ENCODE assay signal across 8 cellular contexts in genomic region chr5:91381134-91381773, GRCh38. TPM values are rescaled to one million over a fixed set of nuclear protein-coding genes. Genes with fewer than 3 reads are reported as not detected.
DNase-seq lines count a peak whose midpoint lies in the region; ATAC-seq and TF ChIP-seq lines count a peak whose summit lies in the region.

No MANE protein-coding gene starts in this region.

- H3K23ac ChIP-seq in H9 (ENCODE audit: insufficient read length, low read depth, low read length): no peak overlapping the region

- peaks cover 4% of the 10 kb centered on the region for H3K23me2 ChIP-seq in H9 (ENCODE audit: insufficient read length, low read depth, low read length, poor library complexity, severe bottlenecking)

- no peaks in the 10 kb centered on the region for H3K79me1 ChIP-seq in H9 (ENCODE audit: insufficient read depth, low read depth, low read length, poor library complexity, severe bottlenecking)

- DNase-seq in H9 (no peak), WERI-Rb-1 (no peak), glutamatergic neuron (no peak), spleen (no peak), NCI-H1436 treated with DMSO at 0.1 percent for 48 hours (lab: John Stamatoyannopoulos, UW) (no peak)
- no peak for DNase-seq in activated CD4-positive, CD25-positive, alpha-beta regulatory T cell treated with anti-CD3 and anti-CD28 coated beads, Interleukin-2, amount 50 U/mL, for 72 hours
- no peak for DNase-seq in activated CD4-positive, alpha-beta T cell treated with anti-CD3 and anti-CD28 coated beads for 1 hour

- intact Hi-C loops in spleen (cut with DNase I; ENCODE audit: low total_unique reads): loop anchor here (10.0 kb wide), 1 partner anchor 446 kb away; no protein-coding TSS in a partner anchor

- no peaks in the 10 kb centered on the region for H4K20me1 ChIP-seq in H9 (ENCODE audit: control insufficient read depth, insufficient read depth, insufficient read length)

- H3K9ac ChIP-seq in H9 (ENCODE audit: extremely low read depth, insufficient read length, low read length): peak overlapping the region; percentile 100

- H2BK120ac ChIP-seq in H9 (ENCODE audit: low read depth, low read length, poor library complexity, severe bottlenecking): peak overlapping the region; percentile 73

- peaks cover 0 to 2% of the 10 kb centered on the region in 2 experiments; a peak in 2 of 5 replicates for H3K9me3 Mint-ChIP-seq in H9
- H3K9me3 Mint-ChIP-seq in glutamatergic neuron (ENCODE audit: unreplicated experiment): peaks cover 27% of the 10 kb centered on the region

- no peak for TF ChIP-seq CTCF in H9 (conservative IDR thresholded peaks at IDR 0.05)
- no peak for TF ChIP-seq CTCF in WERI-Rb-1 (IDR thresholded peaks at IDR 0.05; ENCODE audit: low read depth, low read length)
- no peak for TF ChIP-seq CTCF in glutamatergic neuron (IDR thresholded peaks at IDR 0.05; ENCODE audit: partially characterized antibody, unreplicated experiment)
- TF ChIP-seq CTCF in spleen (IDR thresholded peaks at IDR 0.05 in 8 of 11, conservative IDR thresholded peaks at IDR 0.05 in 3 of 11): no peak

- H3K79me2 ChIP-seq in H9 (ENCODE audit: insufficient read depth, low read length): no peaks in the 10 kb centered on the region

- H3K56ac ChIP-seq in H9 (ENCODE audit: insufficient read length, low read depth, low read length): no peak overlapping the region

- peak overlapping the region; percentile 56 for H3T11ph ChIP-seq in H9 (ENCODE audit: low read length)

- H3K4ac ChIP-seq in H9 (ENCODE audit: low read depth, low read length): no peak overlapping the region; the same call in 1 of the 2 replicates

- H4K91ac ChIP-seq in H9 (ENCODE audit: insufficient read length, low read depth, low read length): no peak overlapping the region

- no peak overlapping the region for H2AK5ac ChIP-seq in H9 (ENCODE audit: insufficient read length, low read length)

- peak overlapping the region; percentile 98 for H3K4me2 ChIP-seq in H9 (ENCODE audit: insufficient read depth, insufficient read length, low read length)

- no peak overlapping the region for H2BK5ac ChIP-seq in H9 (ENCODE audit: insufficient read length, low read length)

- H3K27ac Mint-ChIP-seq in H9: peak overlapping the region; percentile 62 to 99 (median 98)
- H3K27ac Mint-ChIP-seq in glutamatergic neuron (ENCODE audit: unreplicated experiment): peak overlapping the region; percentile 100

- peak overlapping the region; percentile 74; the same call in 1 of the 2 replicates for H3K14ac ChIP-seq in H9 (ENCODE audit: insufficient read depth, low read length)

- H3K4me1 Mint-ChIP-seq in H9: peaks cover 21 to 25% of the 10 kb centered on the region in 2 experiments
- peaks cover 7% of the 10 kb centered on the region for H3K4me1 Mint-ChIP-seq in glutamatergic neuron (ENCODE audit: low read depth, unreplicated experiment)

- no peak overlapping the region for H2BK20ac ChIP-seq in H9 (ENCODE audit: low read depth, low read length, poor library complexity, severe bottlenecking)

- H2BK15ac ChIP-seq in H9 (ENCODE audit: low read depth, low read length): no peak overlapping the region

- H3K36me3 Mint-ChIP-seq in H9 (ENCODE audit: insufficient read depth in 1 of 3, low read depth in 3 of 3): peaks cover 0 to 32% (median 4%) of the 10 kb centered on the region in 3 experiments; a peak in 4 of 7 replicates
- H3K36me3 Mint-ChIP-seq in glutamatergic neuron (ENCODE audit: unreplicated experiment): no peaks in the 10 kb centered on the region

- H3K4me3 Mint-ChIP-seq in H9: peak overlapping the region; percentile 86 to 97
- H3K4me3 Mint-ChIP-seq in glutamatergic neuron (ENCODE audit: unreplicated experiment): peak overlapping the region; percentile 100

- H3K18ac ChIP-seq in H9 (ENCODE audit: insufficient read length, low read depth, low read length): no peak overlapping the region

- no peak for ATAC-seq in GM21529 (IDR thresholded peaks at IDR 0.05; ENCODE audit: unreplicated experiment)

- H2BK12ac ChIP-seq in H9 (ENCODE audit: insufficient read length, low read depth, low read length): no peak overlapping the region

- no peak overlapping the region for H4K8ac ChIP-seq in H9 (replicated peaks; ENCODE audit: insufficient read length, low read depth, low read length)

- no CpG with 5 or more reads among the region's 9 CpGs for WGBS in H9 (ENCODE audit: extremely low coverage, insufficient read length, low lambda C conversion rate)
- 0 to 1% (median 1%) methylated on average over 9 of the region's 9 CpGs for WGBS in spleen, 5 donors

- H3K36me3 ChIP-seq in WERI-Rb-1 (peaks cover 35% of the 10 kb centered on the region), spleen (peaks cover 0 to 22% (median 16%) of the 10 kb centered on the region in 6 donors)

- no peaks in the 10 kb centered on the region for H3K27me3 Mint-ChIP-seq in H9 (ENCODE audit: low read depth)
- H3K27me3 Mint-ChIP-seq in glutamatergic neuron (ENCODE audit: unreplicated experiment): peaks cover 27% of the 10 kb centered on the region

- H3K4me3 ChIP-seq in WERI-Rb-1 (ENCODE audit: low read depth, low read length) (peak overlapping the region; percentile 100), spleen (peak overlapping the region; percentile 47 to 78 (median 62))

- peak overlapping the region; percentile 95 for H3K27ac ChIP-seq in H9 (ENCODE audit: insufficient read length, low read depth, low read length)
- H3K27ac ChIP-seq in WERI-Rb-1: peak overlapping the region; percentile 98
- peak overlapping the region; percentile 93 to 100 (median 99) for H3K27ac ChIP-seq in spleen

- H3K27me3 ChIP-seq in H9 (ENCODE audit: insufficient read depth, low read length): no peaks in the 10 kb centered on the region
- H3K27me3 ChIP-seq in WERI-Rb-1 (ENCODE audit: insufficient read depth, low read depth, severe bottlenecking): no peaks in the 10 kb centered on the region
- H3K27me3 ChIP-seq in spleen (replicated peaks in 1 of 7): no peaks in the 10 kb centered on the region

- no peak overlapping the region for H2AFZ ChIP-seq in H9 (ENCODE audit: low read length)

- no peaks in the 10 kb centered on the region for H3K4me1 ChIP-seq in H9 (ENCODE audit: insufficient read depth, low read length)
- H3K4me1 ChIP-seq in spleen: peaks cover 15 to 56% (median 43%) of the 10 kb centered on the region in 6 donors

- no peak overlapping the region for H4K5ac ChIP-seq in H9 (ENCODE audit: insufficient read length, low read depth, low read length)

- peak in 2 of 3 donors; percentile 25 to 96 for TF ChIP-seq POLR2A in spleen (IDR thresholded peaks at IDR 0.05)

- H3K9me3 ChIP-seq in H9 (ENCODE audit: control insufficient read depth, low read depth, low read length): no peaks in the 10 kb centered on the region
- H3K9me3 ChIP-seq in WERI-Rb-1 (ENCODE audit: severe bottlenecking): no peaks in the 10 kb centered on the region
- H3K9me3 ChIP-seq in spleen: no peaks in the 10 kb centered on the region

RNA-seq across cellular contexts. Expression of gene ARRDC3, which starts 1.9 kb away (rescaled TPM):
- total RNA-seq in H9 (2021): 2.8 and 5.5 TPM in 2 replicates
- total RNA-seq in glutamatergic neuron (ENCODE audit: unreplicated experiment): 109 TPM
- total RNA-seq in spleen: 100 to 1,000 TPM in 1 of 7 donors, 10 to 100 TPM in 6; 32.5 to 124 (median 52.8) TPM
- polyA plus RNA-seq in spleen: 10 to 100 TPM; 13.7 to 36.2 (median 15.5) TPM
